Comparison of ENCODE assay signal across 37 cellular contexts in genomic region chr10:76442113-76442512, GRCh38.
"Had no signal": no experiment of that assay in that cellular context is flagged by ENCODE, and none has a peak within 500 bp of the region (broad histone marks: within the 10 kb centered on the region; RNA-seq: fewer than 3 reads in every experiment).

No MANE protein-coding gene starts in this region.

- H3K27ac Mint-ChIP-seq: activated B cell treated with CpG ODN at 0.5 μM for 24 hours; activated CD4-positive, alpha-beta memory T cell treated with anti-CD3 and anti-CD28 coated beads for 36 hours; activated CD4-positive, alpha-beta T cell treated with anti-CD3 and anti-CD28 coated beads for 36 hours; activated CD8-positive, alpha-beta memory T cell treated with anti-CD3 and anti-CD28 coated beads, Interleukin-2, amount 10 ng/mL, durations not matched to agents 7 days and 5 days; activated CD8-positive, alpha-beta T cell treated with anti-CD3 and anti-CD28 coated beads for 36 hours; activated naive CD4-positive, alpha-beta T cell treated with anti-CD3 and anti-CD28 coated beads, Interleukin-2, amount 10 ng/mL, durations not matched to agents 7 days and 5 days; activated naive CD4-positive, alpha-beta T cell treated with anti-CD3 and anti-CD28 coated beads, Interleukin-2, amount 50 U/mL, for 24 hours; activated naive CD8-positive, alpha-beta T cell; activated naive CD8-positive, alpha-beta T cell treated with anti-CD3 and anti-CD28 coated beads, Interleukin-2, amount 10 ng/mL, durations not matched to agents 7 days and 5 days; activated naive CD8-positive, alpha-beta T cell treated with anti-CD3 and anti-CD28 coated beads, Interleukin-2, amount 50 U/mL, for 24 hours; activated T-cell treated with anti-CD3 and anti-CD28 coated beads, Interleukin-2, amount 50 U/mL, for 24 hours; activated T-helper 2 cell treated with anti-CD3 and anti-CD28 coated beads, Interferon-gamma antibody, Interleukin-2, Interleukin-4, amounts not matched to agents 10 μg/mL and 5 μg/mL and 100 μg/mL, durations not matched to agents 14 hours and 24 hours and 36 hours; T-helper 1 cell treated with Interleukin-12 subunit alpha and Interleukin-12 subunit beta and Interleukin-4 antibody, amounts not matched to agents 30 μg/mL and 1 μg/mL, for 36 hours; T-helper 2 cell treated with Interferon-gamma antibody and Interleukin-4, amounts not matched to agents 5 μg/mL and 100 μg/mL, for 36 hours had no signal

- H3K27ac ChIP-seq: ascending aorta, body of pancreas, brain microvascular endothelial cell, cardiac muscle cell, VCaP had no signal

- H3K9me3 Mint-ChIP-seq: activated B cell treated with CpG ODN at 0.5 μM for 24 hours; activated CD4-positive, alpha-beta memory T cell treated with anti-CD3 and anti-CD28 coated beads for 36 hours; activated CD8-positive, alpha-beta T cell treated with anti-CD3 and anti-CD28 coated beads for 36 hours; activated naive CD4-positive, alpha-beta T cell treated with anti-CD3 and anti-CD28 coated beads, Interleukin-2, amount 50 U/mL, for 24 hours; activated naive CD8-positive, alpha-beta T cell treated with anti-CD3 and anti-CD28 coated beads, Interleukin-2, amount 50 U/mL, for 24 hours; activated T-cell treated with anti-CD3 and anti-CD28 coated beads, Interleukin-2, amount 50 U/mL, for 24 hours; activated T-helper 2 cell treated with anti-CD3 and anti-CD28 coated beads, Interferon-gamma antibody, Interleukin-2, Interleukin-4, amounts not matched to agents 10 μg/mL and 5 μg/mL and 100 μg/mL, durations not matched to agents 14 hours and 24 hours and 36 hours; T-helper 1 cell treated with Interleukin-12 subunit alpha and Interleukin-12 subunit beta and Interleukin-4 antibody, amounts not matched to agents 30 μg/mL and 1 μg/mL, for 36 hours; T-helper 2 cell treated with Interferon-gamma antibody and Interleukin-4, amounts not matched to agents 5 μg/mL and 100 μg/mL, for 36 hours had no signal

- H3K27me3 Mint-ChIP-seq: activated B cell treated with CpG ODN at 0.5 μM for 24 hours; activated CD4-positive, alpha-beta memory T cell treated with anti-CD3 and anti-CD28 coated beads for 36 hours; activated CD4-positive, alpha-beta T cell treated with anti-CD3 and anti-CD28 coated beads for 36 hours; activated CD8-positive, alpha-beta memory T cell treated with anti-CD3 and anti-CD28 coated beads, Interleukin-2, amount 10 ng/mL, durations not matched to agents 7 days and 5 days; activated CD8-positive, alpha-beta T cell treated with anti-CD3 and anti-CD28 coated beads for 36 hours; activated naive CD4-positive, alpha-beta T cell treated with anti-CD3 and anti-CD28 coated beads, Interleukin-2, amount 10 ng/mL, durations not matched to agents 7 days and 5 days; activated naive CD4-positive, alpha-beta T cell treated with anti-CD3 and anti-CD28 coated beads, Interleukin-2, amount 50 U/mL, for 24 hours; activated naive CD8-positive, alpha-beta T cell; activated naive CD8-positive, alpha-beta T cell treated with anti-CD3 and anti-CD28 coated beads, Interleukin-2, amount 10 ng/mL, durations not matched to agents 7 days and 5 days; activated naive CD8-positive, alpha-beta T cell treated with anti-CD3 and anti-CD28 coated beads, Interleukin-2, amount 50 U/mL, for 24 hours; activated T-cell treated with anti-CD3 and anti-CD28 coated beads, Interleukin-2, amount 50 U/mL, for 24 hours; central memory CD8-positive, alpha-beta T cell had no signal

- H3K36me3 Mint-ChIP-seq: activated CD4-positive, alpha-beta memory T cell treated with anti-CD3 and anti-CD28 coated beads for 36 hours; activated CD8-positive, alpha-beta memory T cell treated with anti-CD3 and anti-CD28 coated beads, Interleukin-2, amount 10 ng/mL, durations not matched to agents 7 days and 5 days; activated naive CD4-positive, alpha-beta T cell treated with anti-CD3 and anti-CD28 coated beads, Interleukin-2, amount 10 ng/mL, durations not matched to agents 7 days and 5 days; activated naive CD4-positive, alpha-beta T cell treated with anti-CD3 and anti-CD28 coated beads, Interleukin-2, amount 50 U/mL, for 24 hours; activated naive CD8-positive, alpha-beta T cell; activated naive CD8-positive, alpha-beta T cell treated with anti-CD3 and anti-CD28 coated beads, Interleukin-2, amount 10 ng/mL, durations not matched to agents 7 days and 5 days had no signal

- H3K4me3 Mint-ChIP-seq: activated B cell treated with CpG ODN at 0.5 μM for 24 hours; activated CD4-positive, alpha-beta memory T cell treated with anti-CD3 and anti-CD28 coated beads for 36 hours; activated CD4-positive, alpha-beta T cell treated with anti-CD3 and anti-CD28 coated beads for 36 hours; activated CD8-positive, alpha-beta memory T cell treated with anti-CD3 and anti-CD28 coated beads, Interleukin-2, amount 10 ng/mL, durations not matched to agents 7 days and 5 days; activated CD8-positive, alpha-beta T cell treated with anti-CD3 and anti-CD28 coated beads for 36 hours; activated naive CD4-positive, alpha-beta T cell treated with anti-CD3 and anti-CD28 coated beads, Interleukin-2, amount 10 ng/mL, durations not matched to agents 7 days and 5 days; activated naive CD4-positive, alpha-beta T cell treated with anti-CD3 and anti-CD28 coated beads, Interleukin-2, amount 50 U/mL, for 24 hours; activated naive CD8-positive, alpha-beta T cell; activated naive CD8-positive, alpha-beta T cell treated with anti-CD3 and anti-CD28 coated beads, Interleukin-2, amount 10 ng/mL, durations not matched to agents 7 days and 5 days; activated naive CD8-positive, alpha-beta T cell treated with anti-CD3 and anti-CD28 coated beads, Interleukin-2, amount 50 U/mL, for 24 hours; activated T-cell treated with anti-CD3 and anti-CD28 coated beads, Interleukin-2, amount 50 U/mL, for 24 hours; central memory CD8-positive, alpha-beta T cell; T-helper 1 cell treated with Interleukin-12 subunit alpha and Interleukin-12 subunit beta and Interleukin-4 antibody, amounts not matched to agents 30 μg/mL and 1 μg/mL, for 36 hours; T-helper 2 cell treated with Interferon-gamma antibody and Interleukin-4, amounts not matched to agents 5 μg/mL and 100 μg/mL, for 36 hours had no signal

- DNase-seq: activated B cell treated with CpG ODN at 0.5 μM for 24 hours; activated CD4-positive, alpha-beta memory T cell treated with anti-CD3 and anti-CD28 coated beads for 36 hours; activated CD4-positive, alpha-beta T cell treated with anti-CD3 and anti-CD28 coated beads for 36 hours; activated CD4-positive, alpha-beta T cell treated with anti-CD3 and anti-CD28 coated beads for 48 hours; activated CD4-positive, alpha-beta T cell treated with anti-CD3 and anti-CD28 coated beads, Interleukin-2, amount 50 U/mL, for 1 hour; activated CD4-positive, alpha-beta T cell treated with anti-CD3 and anti-CD28 coated beads, Interleukin-2, amount 50 U/mL, for 4 hours; activated CD4-positive, CD25-positive, alpha-beta regulatory T cell treated with anti-CD3 and anti-CD28 coated beads, Interleukin-2, amount 50 U/mL, for 72 hours; activated CD8-positive, alpha-beta memory T cell treated with anti-CD3 and anti-CD28 coated beads, Interleukin-2, amount 10 ng/mL, durations not matched to agents 7 days and 5 days; activated CD8-positive, alpha-beta memory T cell treated with anti-CD3 and anti-CD28 coated beads, Interleukin-2, amount 50 U/mL, for 48 hours; activated CD8-positive, alpha-beta T cell treated with anti-CD3 and anti-CD28 coated beads for 36 hours; activated effector memory CD4-positive, alpha-beta T cell treated with Interleukin-2 at 50 U/mL for 16 hours; activated gamma-delta T cell; activated naive CD4-positive, alpha-beta T cell treated with anti-CD3 and anti-CD28 coated beads, Interleukin-2, amount 10 ng/mL, durations not matched to agents 7 days and 5 days; activated naive CD4-positive, alpha-beta T cell treated with Interleukin-2 at 50 U/mL for 16 hours; activated naive CD8-positive, alpha-beta T cell treated with anti-CD3 and anti-CD28 coated beads, Interleukin-2, amount 10 ng/mL, durations not matched to agents 7 days and 5 days; activated naive CD8-positive, alpha-beta T cell treated with anti-CD3 and anti-CD28 coated beads, Interleukin-2, amount 50 U/mL, for 24 hours; activated T-cell treated with anti-CD3 and anti-CD28 coated beads, Interleukin-2, amount 50 U/mL, for 24 hours; activated T-cell treated with anti-CD3 and anti-CD28 coated beads, Interleukin-2, amount 50 U/mL, for 48 hours; amygdala; anterior cingulate cortex; body of pancreas; brain microvascular endothelial cell; caudate nucleus; cerebellar nuclear complex; SW 1271; T-helper 1 cell; T-helper 2 cell; T-helper 9 cell had no signal

- H3K4me3 ChIP-seq: ascending aorta, body of pancreas, cardiac muscle cell had no signal

- H3K4me1 ChIP-seq: body of pancreas had no signal

- H3K9me3 ChIP-seq: ascending aorta, body of pancreas had no signal

- H3K27me3 ChIP-seq: ascending aorta, body of pancreas, brain microvascular endothelial cell, cardiac muscle cell had no signal

- H3K4me1 Mint-ChIP-seq: activated B cell treated with CpG ODN at 0.5 μM for 24 hours; activated CD4-positive, alpha-beta T cell treated with anti-CD3 and anti-CD28 coated beads for 36 hours; activated CD8-positive, alpha-beta memory T cell treated with anti-CD3 and anti-CD28 coated beads, Interleukin-2, amount 10 ng/mL, durations not matched to agents 7 days and 5 days; activated naive CD4-positive, alpha-beta T cell treated with anti-CD3 and anti-CD28 coated beads, Interleukin-2, amount 10 ng/mL, durations not matched to agents 7 days and 5 days; activated naive CD4-positive, alpha-beta T cell treated with anti-CD3 and anti-CD28 coated beads, Interleukin-2, amount 50 U/mL, for 24 hours; activated naive CD8-positive, alpha-beta T cell treated with anti-CD3 and anti-CD28 coated beads, Interleukin-2, amount 10 ng/mL, durations not matched to agents 7 days and 5 days; activated naive CD8-positive, alpha-beta T cell treated with anti-CD3 and anti-CD28 coated beads, Interleukin-2, amount 50 U/mL, for 24 hours; central memory CD8-positive, alpha-beta T cell had no signal

- H3K36me3 ChIP-seq: ascending aorta, brain microvascular endothelial cell, cardiac muscle cell had no signal
